ENCODE assay signal across 8 cellular contexts in the genomic region with DNA sequence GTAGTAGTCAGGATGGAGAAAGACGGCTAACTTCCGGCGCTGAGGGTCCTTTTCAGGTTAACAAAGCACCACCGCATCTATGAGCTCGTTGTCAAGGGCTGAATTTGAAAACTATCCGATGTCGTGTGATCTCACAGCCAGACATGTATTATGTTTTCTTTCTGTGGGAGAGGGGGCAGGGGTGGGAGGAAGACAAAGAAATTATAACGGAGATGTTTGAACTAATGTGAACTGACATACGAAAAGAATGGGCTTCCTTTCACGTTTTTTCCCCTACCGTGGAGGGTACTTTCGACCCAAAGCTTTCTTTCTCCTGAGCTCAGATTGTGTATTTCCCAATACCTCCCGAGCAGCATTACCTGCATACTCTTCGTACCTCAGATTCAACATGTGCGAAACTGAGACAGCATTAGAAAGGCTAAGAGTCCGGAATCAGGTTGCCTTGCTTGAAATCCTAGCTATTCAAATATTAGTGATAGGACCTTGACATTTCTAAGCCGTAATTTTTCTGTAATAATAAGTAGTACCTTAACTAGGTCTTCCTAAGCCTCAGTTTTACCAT. TPM values are rescaled to one million over a fixed set of nuclear protein-coding genes. Genes with fewer than 3 reads are reported as not detected.
DNase-seq lines count a peak whose midpoint lies in the region; ATAC-seq and TF ChIP-seq lines count a peak whose summit lies in the region.

No MANE protein-coding gene starts in this region.

- H3K27me3 Mint-ChIP-seq in activated CD4-positive, alpha-beta T cell treated with anti-CD3 and anti-CD28 coated beads, Interleukin-2, amount 10 ng/mL, durations not matched to agents 7 days and 5 days, result peaks cover 23% of the 10 kb centered on the region

- H3K9me3 ChIP-seq in ascending aorta, result no peaks in the 10 kb centered on the region
- no peaks in the 10 kb centered on the region for H3K9me3 ChIP-seq in left lung

- intact Hi-C loops in ascending aorta (cut with DNase I) (loop anchor here (5.0 kb wide), 1 partner anchor 62 kb away; no protein-coding TSS in a partner anchor), left lung (cut with DNase I) (no loop called here)

- H3K27ac ChIP-seq in ascending aorta, result no peak overlapping the region
- peak overlapping the region in 1 of 2 donors; percentile 75 for H3K27ac ChIP-seq in left lung
- H3K27ac ChIP-seq in temporal lobe (ENCODE audit: low read depth, low read length), result peak overlapping the region; percentile 19

- peak overlapping the region; percentile 77 to 82 for H3K4me3 ChIP-seq in ascending aorta
- H3K4me3 ChIP-seq in left lung, result peak overlapping the region; percentile 59 to 64

- H3K27me3 ChIP-seq in ascending aorta (no peaks in the 10 kb centered on the region), left lung (peaks cover 0 to 27% of the 10 kb centered on the region in 2 donors)

- no peaks in the 10 kb centered on the region for H3K36me3 Mint-ChIP-seq in activated CD4-positive, alpha-beta T cell treated with anti-CD3 and anti-CD28 coated beads, Interleukin-2, amount 10 ng/mL, durations not matched to agents 7 days and 5 days (ENCODE audit: low read depth)

- H3K36me3 ChIP-seq in ascending aorta, result no peaks in the 10 kb centered on the region
- no peaks in the 10 kb centered on the region for H3K36me3 ChIP-seq in left lung

- peaks cover 0 to 8% of the 10 kb centered on the region in 2 donors for H3K4me1 ChIP-seq in ascending aorta
- peaks cover 0 to 17% of the 10 kb centered on the region in 2 donors for H3K4me1 ChIP-seq in left lung

- DNase-seq in activated CD4-positive, alpha-beta T cell treated with anti-CD3 and anti-CD28 coated beads, Interleukin-2, amount 10 ng/mL, durations not matched to agents 7 days and 5 days, result no peak
- DNase-seq in activated CD4-positive, alpha-beta T cell treated with anti-CD3 and anti-CD28 coated beads for 4 hours, result no peak
- DNase-seq in ascending aorta (ENCODE audit: low spot score in 2 of 2) (no peak), left lung (no peak), NCI-H2107 (lab: John Stamatoyannopoulos, UW) (no peak)
- DNase-seq in activated CD4-positive, alpha-beta T cell treated with anti-CD3 and anti-CD28 coated beads, Interleukin-2, amount 50 U/mL, for 4 hours, result no peak

- ATAC-seq in left lung (no peak), GM21526 (IDR thresholded peaks at IDR 0.05; ENCODE audit: low FRiP score, unreplicated experiment) (no peak)

- peak overlapping the region; percentile 87 for H3K27ac Mint-ChIP-seq in activated CD4-positive, alpha-beta T cell treated with anti-CD3 and anti-CD28 coated beads, Interleukin-2, amount 10 ng/mL, durations not matched to agents 7 days and 5 days

- H3K4me3 Mint-ChIP-seq in activated CD4-positive, alpha-beta T cell treated with anti-CD3 and anti-CD28 coated beads, Interleukin-2, amount 10 ng/mL, durations not matched to agents 7 days and 5 days, result peak overlapping the region; percentile 80

- H3K9me3 Mint-ChIP-seq in activated CD4-positive, alpha-beta T cell treated with anti-CD3 and anti-CD28 coated beads, Interleukin-2, amount 10 ng/mL, durations not matched to agents 7 days and 5 days, result no peaks in the 10 kb centered on the region

- no peak for TF ChIP-seq CTCF in ascending aorta (IDR thresholded peaks at IDR 0.05)
- no peak for TF ChIP-seq CTCF in left lung (IDR thresholded peaks at IDR 0.05)

- POLR2A ChIA-PET in activated CD4-positive, alpha-beta T cell treated with anti-CD3 and anti-CD28 coated beads, Interleukin-2, amount 10 ng/mL, durations not matched to agents 7 days and 5 days (lab: Charles Lee), result interaction anchor here (0.6 kb wide), 2 partner anchors 61 to 107 kb away, joined by 3 to 5 read pairs; no protein-coding TSS in a partner anchor

- CTCF ChIA-PET in activated CD4-positive, alpha-beta T cell treated with anti-CD3 and anti-CD28 coated beads, Interleukin-2, amount 10 ng/mL, durations not matched to agents 7 days and 5 days (lab: Charles Lee), result no interaction called here

- peaks cover 29% of the 10 kb centered on the region for H3K4me1 Mint-ChIP-seq in activated CD4-positive, alpha-beta T cell treated with anti-CD3 and anti-CD28 coated beads, Interleukin-2, amount 10 ng/mL, durations not matched to agents 7 days and 5 days

RNA-seq across cellular contexts. Expression of a gene that starts 0.7 kb away (rescaled TPM):
- total RNA-seq in activated CD4-positive, alpha-beta T cell treated with anti-CD3 and anti-CD28 coated beads, Interleukin-2, amount 10 ng/mL, durations not matched to agents 7 days and 5 days, result 10 to 100 TPM; 56.0 to 59.0 TPM
- total RNA-seq in ascending aorta, result 39.8 TPM
- total RNA-seq in left lung, result 10 to 100 TPM; 32.4 to 42.8 TPM
- total RNA-seq in temporal lobe, result 45.7 TPM
